ENCODE assay signal across 8 cellular contexts in the genomic region with DNA sequence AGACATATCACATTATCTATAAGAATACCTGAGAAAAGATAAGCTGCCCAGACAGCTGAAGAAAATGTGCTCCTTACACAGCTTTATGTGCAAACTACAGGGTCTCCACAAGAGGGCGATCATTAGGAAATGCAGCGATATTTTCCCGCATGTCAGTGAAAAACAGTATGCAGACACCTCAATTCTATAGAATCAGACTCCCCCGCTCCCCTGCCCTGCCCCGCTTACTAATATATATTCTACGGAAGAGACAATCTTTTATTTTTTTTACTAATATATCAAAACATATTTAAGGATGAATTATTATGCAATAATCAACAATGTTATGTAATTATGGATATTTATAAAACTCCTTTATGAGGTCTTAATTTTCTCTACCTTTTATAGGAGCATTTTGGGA.
DNase-seq lines count a peak whose midpoint lies in the region; ATAC-seq and TF ChIP-seq lines count a peak whose summit lies in the region.

No MANE protein-coding gene starts in this region.

- ATAC-seq in GM18498 (IDR thresholded peaks at IDR 0.05; ENCODE audit: unreplicated experiment) (peak; percentile 80), HG02798 (IDR thresholded peaks at IDR 0.05; ENCODE audit: poor library complexity, unreplicated experiment) (peak; percentile 85)

- no peak overlapping the region for H2BK5ac ChIP-seq in trophoblast cell (ENCODE audit: low read depth, low read length, poor library complexity)

- no peak overlapping the region for H3K9ac ChIP-seq in trophoblast cell (ENCODE audit: low read length)

- no peak overlapping the region for H4K91ac ChIP-seq in trophoblast cell (ENCODE audit: low read depth, low read length)

- H2AFZ ChIP-seq in trophoblast cell (ENCODE audit: insufficient read depth, low read length, poor library complexity): no peak overlapping the region

- H3K4ac ChIP-seq in trophoblast cell (ENCODE audit: low read depth, low read length): no peak overlapping the region

- H2BK12ac ChIP-seq in trophoblast cell (ENCODE audit: low read length): no peak overlapping the region

- no peak overlapping the region for H3K4me2 ChIP-seq in trophoblast cell (ENCODE audit: low read length)

- no peak overlapping the region for H3K23ac ChIP-seq in trophoblast cell (ENCODE audit: low read length)

- H3K4me3 ChIP-seq in AG10803 (ENCODE audit: low read length): no peak overlapping the region
- no peak overlapping the region for H3K4me3 ChIP-seq in fibroblast of the aortic adventitia (ENCODE audit: low read depth, low read length)
- H3K4me3 ChIP-seq in trophoblast cell (ENCODE audit: low read depth, low read length): no peak overlapping the region

- no peak overlapping the region for H2AK5ac ChIP-seq in trophoblast cell (ENCODE audit: low read length)

- DNase-seq in AG10803 (ENCODE audit: low read depth): peak; percentile 54
- peak; percentile 55 for DNase-seq in NCI-H1105 treated with DMSO at 0.1 percent for 48 hours (lab: John Stamatoyannopoulos, UW)
- DNase-seq in UCSD-AML1 (lab: John Stamatoyannopoulos, UW; ENCODE audit: unreplicated experiment): peak; percentile 6
- DNase-seq in fibroblast of the aortic adventitia (ENCODE audit: low read depth): peak; percentile 72
- peak; percentile 49 to 86 for DNase-seq in trophoblast cell
- no peak for DNase-seq in activated CD4-positive, CD25-positive, alpha-beta regulatory T cell (lab: John Stamatoyannopoulos, UW)

- H3K36me3 ChIP-seq in trophoblast cell (ENCODE audit: control insufficient read depth in 1 of 2, insufficient read depth in 2 of 2, low read length in 2 of 2): no peaks in the 10 kb centered on the region

- H3K14ac ChIP-seq in trophoblast cell (ENCODE audit: low read length): no peak overlapping the region

- H3K4me1 ChIP-seq in trophoblast cell (ENCODE audit: control insufficient read depth in 1 of 2, insufficient read depth in 2 of 2, low read length in 2 of 2): no peaks in the 10 kb centered on the region

- H3K79me2 ChIP-seq in trophoblast cell (ENCODE audit: control insufficient read depth, insufficient read depth, low read length, poor library complexity): no peaks in the 10 kb centered on the region

- no peak overlapping the region for H3K27ac ChIP-seq in trophoblast cell (ENCODE audit: low read depth, low read length)

- TF ChIP-seq CTCF in AG10803 (conservative IDR thresholded peaks at IDR 0.05; ENCODE audit: low read length) (peak; percentile 89), fibroblast of the aortic adventitia (IDR thresholded peaks at IDR 0.05; ENCODE audit: insufficient read depth, low read length) (peak; percentile 86)

- H3K18ac ChIP-seq in trophoblast cell (ENCODE audit: low read length): no peak overlapping the region

- WGBS in trophoblast cell (ENCODE audit: extremely low coverage, insufficient coverage, insufficient read length): no CpG with 5 or more reads among the region's 6 CpGs

- H2BK120ac ChIP-seq in trophoblast cell (ENCODE audit: insufficient read depth, low read length, poor library complexity): no peak overlapping the region

- no peaks in the 10 kb centered on the region for H3K27me3 ChIP-seq in trophoblast cell (ENCODE audit: insufficient read depth, low read length)

- no peak overlapping the region for H4K8ac ChIP-seq in trophoblast cell (ENCODE audit: low read depth, low read length)

- H3K9me3 ChIP-seq in trophoblast cell (ENCODE audit: insufficient read depth, low read depth, low read length): no peaks in the 10 kb centered on the region

- H3K79me1 ChIP-seq in trophoblast cell (ENCODE audit: low read length): no peaks in the 10 kb centered on the region

- H4K12ac ChIP-seq in trophoblast cell (ENCODE audit: low read depth, low read length): no peak overlapping the region

Comparison
In these comparisons a context has a peak if more than half of its experiments do, and no peak if none do; other contexts are left out.
1. DNase-seq: peak in AG10803 (single experiment), NCI-H1105 treated with DMSO at 0.1 percent for 48 hours (single experiment), UCSD-AML1 (single experiment), fibroblast of the aortic adventitia (single experiment) and trophoblast cell (2 of 2); none in activated CD4-positive, CD25-positive, alpha-beta regulatory T cell (0 of 4).